ENCODE assay signal across 1 cellular context in genomic region chr7:39732837-39733804, GRCh38.
TF ChIP-seq lines count a peak whose summit lies in the region.

No MANE protein-coding gene starts in this region.

TF ChIP-seq in HEK293, 187 proteins besides CTCF, POLR2A, EP300 and RAD21 (continued from another document):
- TF ChIP-seq ZNF518A (tag by site-specific recombination; conservative IDR thresholded peaks at IDR 0.05; ENCODE audit: low read depth) (peak; percentile 44; the same call in 1 of the 2 replicates), ZBTB44 (tag by site-specific recombination; IDR thresholded peaks at IDR 0.05) (peak; percentile 74; the same call in 1 of the 2 replicates), ZNF529 (tag by site-specific recombination; IDR thresholded peaks at IDR 0.05; ENCODE audit: insufficient replicate concordance) (no peak), ZNF335 (tag by site-specific recombination; conservative IDR thresholded peaks at IDR 0.05) (peak; percentile 90), ZBTB48 (tag by site-specific recombination; IDR thresholded peaks at IDR 0.05) (peak; percentile 87), ZNF18 (tag by site-specific recombination; IDR thresholded peaks at IDR 0.05) (no peak), SP2 (tag by site-specific recombination; IDR thresholded peaks at IDR 0.05) (peak; percentile 70), ZBTB26 (tag by site-specific recombination; optimal IDR thresholded peaks at IDR 0.05) (peak; percentile 12), ZEB2 (tag by site-specific recombination; IDR thresholded peaks at IDR 0.05) (no peak), REST (tag by site-specific recombination; IDR thresholded peaks at IDR 0.05) (no peak), MZF1 (tag by site-specific recombination; IDR thresholded peaks at IDR 0.05; ENCODE audit: borderline replicate concordance) (0 out of 2 replicates have a peak, but pooled peaks have one; percentile 37), SP7 (tag by site-specific recombination; IDR thresholded peaks at IDR 0.05) (peak; percentile 30; the same call in 1 of the 2 replicates), PRDM10 (tag by site-specific recombination; IDR thresholded peaks at IDR 0.05) (peak; percentile 62), ZNF398 (tag by site-specific recombination; IDR thresholded peaks at IDR 0.05) (peak; percentile 84), EGR2 (tag by site-specific recombination; IDR thresholded peaks at IDR 0.05; ENCODE audit: low read depth) (peak; percentile 77), ZNF2 (tag by site-specific recombination; IDR thresholded peaks at IDR 0.05) (no peak), ZNF629 (tag by site-specific recombination; IDR thresholded peaks at IDR 0.05) (peak; percentile 67), ZNF184 (tag by site-specific recombination; IDR thresholded peaks at IDR 0.05) (no peak), PRDM1 (tag by site-specific recombination; IDR thresholded peaks at IDR 0.05) (peak; percentile 94), ZNF830 (tag by site-specific recombination; IDR thresholded peaks at IDR 0.05; ENCODE audit: low read depth) (no peak), MYNN (tag by site-specific recombination; IDR thresholded peaks at IDR 0.05; ENCODE audit: borderline replicate concordance) (peak; percentile 44; the same call in 1 of the 2 replicates), ZBTB11 (tag by site-specific recombination; conservative IDR thresholded peaks at IDR 0.05; ENCODE audit: low read depth) (peak; percentile 96)
